Comparison of ENCODE assay signal across 8 cellular contexts in genomic region chr5:151141535-151141934, GRCh38. TPM values are rescaled to one million over a fixed set of nuclear protein-coding genes. Genes with fewer than 3 reads are reported as not detected.
DNase-seq lines count a peak whose midpoint lies in the region; ATAC-seq and TF ChIP-seq lines count a peak whose summit lies in the region.

No MANE protein-coding gene starts in this region.

- H3K4me1 ChIP-seq in sigmoid colon = peaks cover 0 to 65% (median 61%) of the 10 kb centered on the region in 4 donors

- no peaks in the 10 kb centered on the region for H3K27me3 ChIP-seq in sigmoid colon
- no peaks in the 10 kb centered on the region for H3K27me3 ChIP-seq in WERI-Rb-1 (ENCODE audit: insufficient read depth, low read depth, severe bottlenecking)

- ATAC-seq in GM18505 (IDR thresholded peaks at IDR 0.05; ENCODE audit: unreplicated experiment) = peak; percentile 79
- peak; percentile 88 for ATAC-seq in HG02759 (IDR thresholded peaks at IDR 0.05; ENCODE audit: unreplicated experiment)

- 38 to 83% methylated on average over 15 of the region's 15 CpGs for WGBS in sigmoid colon, 2 donors

- no peak for TF ChIP-seq CTCF in coronary artery (IDR thresholded peaks at IDR 0.05)
- TF ChIP-seq CTCF in sigmoid colon (IDR thresholded peaks at IDR 0.05) = no peak
- no peak for TF ChIP-seq CTCF in WERI-Rb-1 (IDR thresholded peaks at IDR 0.05; ENCODE audit: low read depth, low read length)

- H3K36me3 ChIP-seq in sigmoid colon = peaks cover 24 to 55% (median 41%) of the 10 kb centered on the region in 4 donors
- H3K36me3 ChIP-seq in WERI-Rb-1 = peaks cover 7% of the 10 kb centered on the region; the same call in 1 of the 2 replicates

- H3K4me3 ChIP-seq in coronary artery (peak overlapping the region; percentile 39), sigmoid colon (no peak overlapping the region), WERI-Rb-1 (ENCODE audit: low read depth, low read length) (no peak overlapping the region)

- H3K4me1 Mint-ChIP-seq in T-helper 1 cell treated with Interleukin-12 subunit alpha and Interleukin-12 subunit beta and Interleukin-4 antibody, amounts not matched to agents 30 μg/mL and 1 μg/mL, for 36 hours (ENCODE audit: low read depth) = peaks cover 84% of the 10 kb centered on the region

- no peaks in the 10 kb centered on the region for H3K27me3 Mint-ChIP-seq in T-helper 1 cell treated with Interleukin-12 subunit alpha and Interleukin-12 subunit beta and Interleukin-4 antibody, amounts not matched to agents 30 μg/mL and 1 μg/mL, for 36 hours (ENCODE audit: low read depth)

- peak in 2 of 4 donors; percentile 44 to 84 for TF ChIP-seq EP300 in sigmoid colon (IDR thresholded peaks at IDR 0.05)

- no peaks in the 10 kb centered on the region for H3K9me3 ChIP-seq in sigmoid colon
- H3K9me3 ChIP-seq in WERI-Rb-1 (ENCODE audit: severe bottlenecking) = no peaks in the 10 kb centered on the region

- H3K4me3 Mint-ChIP-seq in T-helper 1 cell treated with Interleukin-12 subunit alpha and Interleukin-12 subunit beta and Interleukin-4 antibody, amounts not matched to agents 30 μg/mL and 1 μg/mL, for 36 hours = peak overlapping the region; percentile 80

- intact Hi-C loops in sigmoid colon (cut with DNase I) = no loop called here

- H3K9me3 Mint-ChIP-seq in T-helper 1 cell treated with Interleukin-12 subunit alpha and Interleukin-12 subunit beta and Interleukin-4 antibody, amounts not matched to agents 30 μg/mL and 1 μg/mL, for 36 hours = no peaks in the 10 kb centered on the region

- peak overlapping the region; percentile 13 to 64 for H3K27ac ChIP-seq in coronary artery
- H3K27ac ChIP-seq in sigmoid colon = peak overlapping the region; percentile 49 to 83 (median 66)
- H3K27ac ChIP-seq in WERI-Rb-1 = no peak overlapping the region

- H3K27ac Mint-ChIP-seq in T-helper 1 cell treated with Interleukin-12 subunit alpha and Interleukin-12 subunit beta and Interleukin-4 antibody, amounts not matched to agents 30 μg/mL and 1 μg/mL, for 36 hours = peak overlapping the region; percentile 81

- DNase-seq in coronary artery (ENCODE audit: low spot score) (no peak), sigmoid colon (peak; percentile 82), NCI-H2029 (lab: John Stamatoyannopoulos, UW) (no peak), WERI-Rb-1 (no peak), NCI-H1417 treated with DMSO at 0.1 percent for 48 hours (lab: John Stamatoyannopoulos, UW) (no peak)

- TF ChIP-seq POLR2A in GM18505 (IDR thresholded peaks at IDR 0.05; ENCODE audit: borderline replicate concordance, extremely low read depth, insufficient read depth, insufficient read length) (peak; percentile 50), sigmoid colon (IDR thresholded peaks at IDR 0.05) (no peak)

- H3K36me3 Mint-ChIP-seq in T-helper 1 cell treated with Interleukin-12 subunit alpha and Interleukin-12 subunit beta and Interleukin-4 antibody, amounts not matched to agents 30 μg/mL and 1 μg/mL, for 36 hours (ENCODE audit: low read depth) = peaks cover 64% of the 10 kb centered on the region

RNA-seq across cellular contexts. Expression of gene ANXA6, which starts 16.0 kb away (rescaled TPM):
- 100 to 1,000 TPM; 233 to 333 (median 259) TPM for total RNA-seq in sigmoid colon
- 100 to 1,000 TPM in 1 of 3 donors, 10 to 100 TPM in 2; 22.9 to 121 (median 45.0) TPM for polyA plus RNA-seq in sigmoid colon
